8 cellular contexts compared by ENCODE assay signal in genomic region chr13:77779461-77780272, GRCh38.
A peak's percentile ranks its signal among the peaks of the same experiment; 100 is the strongest.
DNase-seq lines count a peak whose midpoint lies in the region; ATAC-seq, FAIRE-seq and TF ChIP-seq lines count a peak whose summit lies in the region.

No MANE protein-coding gene starts in this region.

- H3K27me3 ChIP-seq in KMS-11 (ENCODE audit: insufficient read depth, low read depth), result no peaks in the 10 kb centered on the region
- no peaks in the 10 kb centered on the region for H3K27me3 ChIP-seq in Panc1 (ENCODE audit: control insufficient read depth, insufficient read depth, low read length)
- H3K27me3 ChIP-seq in thyroid gland, result no peaks in the 10 kb centered on the region

- CTCF ChIA-PET in Panc1 (lab: Charles Lee), result no interaction called here

- H4K20me1 ChIP-seq in KMS-11 (ENCODE audit: insufficient read depth), result no peaks in the 10 kb centered on the region

- DNase-seq in H4 (ENCODE audit: low spot score) (peak; percentile 26), Panc1 (ENCODE audit: low read depth, low spot score) (peak; percentile 8), left lobe of liver (ENCODE audit: low spot score) (no peak), thyroid gland (peak; percentile 40 to 54)
- no peak for DNase-seq in central memory CD8-positive, alpha-beta T cell (ENCODE audit: low spot score in 2 of 2)

- no peak for ATAC-seq in Panc1
- peak; percentile 40 for ATAC-seq in central memory CD8-positive, alpha-beta T cell (replicated peaks; ENCODE audit: extremely low read depth, poor library complexity, severe bottlenecking)
- peak; percentile 91 for ATAC-seq in left lobe of liver

- H3K4me1 ChIP-seq in KMS-11 (ENCODE audit: low read depth, poor library complexity, severe bottlenecking) (peaks cover 8% of the 10 kb centered on the region), Panc1 (ENCODE audit: control insufficient read depth, insufficient read depth, low read length) (no peaks in the 10 kb centered on the region), thyroid gland (peaks cover 7 to 12% of the 10 kb centered on the region in 2 donors)

- H3K4me3 ChIP-seq in KMS-11 (IDR thresholded peaks at IDR 0.05; ENCODE audit: insufficient read depth, low read depth, low read length) (no peak overlapping the region), Panc1 (ENCODE audit: low read depth in 2 of 2, low read length in 2 of 2) (no peak overlapping the region), thyroid gland (replicated peaks in 1 of 3) (no peak overlapping the region)

- no peak overlapping the region for H3K27ac Mint-ChIP-seq in central memory CD8-positive, alpha-beta T cell (ENCODE audit: low read depth)

- H3K4me1 Mint-ChIP-seq in central memory CD8-positive, alpha-beta T cell, result peaks cover 7% of the 10 kb centered on the region

- POLR2A ChIA-PET in Panc1 (lab: Charles Lee), result no interaction called here

- no peak overlapping the region for H3K4me2 ChIP-seq in KMS-11

- FAIRE-seq in A204.1 (lab: Jason Lieb, UNC) (peak; percentile 97), G401.6 (lab: Jason Lieb, UNC) (peak; percentile 90)

- H3K9me3 Mint-ChIP-seq in central memory CD8-positive, alpha-beta T cell, result no peaks in the 10 kb centered on the region

- BruUV-seq in Panc1 (replicated peaks; lab: Mats Ljungman, UMichigan), result no TSS peak

- H3K9me3 ChIP-seq in Panc1 (ENCODE audit: control insufficient read depth, insufficient read depth, low read depth, low read length) (no peaks in the 10 kb centered on the region), thyroid gland (no peaks in the 10 kb centered on the region)

- no peaks in the 10 kb centered on the region for H3K36me3 Mint-ChIP-seq in central memory CD8-positive, alpha-beta T cell (ENCODE audit: insufficient read depth)

- WGBS in thyroid gland, 2 donors, result 12 to 20% methylated on average over 3 of the region's 3 CpGs

- peak; percentile 52 for TF ChIP-seq CTCF in KMS-11 (conservative IDR thresholded peaks at IDR 0.05; ENCODE audit: low read depth, low read length)
- TF ChIP-seq CTCF in Panc1 (IDR thresholded peaks at IDR 0.05), result peak; percentile 55; the same call in 1 of the 2 replicates
- peak; percentile 34 to 87 (median 58) for TF ChIP-seq CTCF in thyroid gland (IDR thresholded peaks at IDR 0.05)

- intact Hi-C loops in Panc1 (cut with micrococcal nuclease; ENCODE audit: unreplicated experiment) (loop anchor here (1.0 kb wide), 1 partner anchor 342 kb away; no protein-coding TSS in a partner anchor), thyroid gland (cut with DNase I) (loop anchor here (2.0 kb wide), 1 partner anchor 343 kb away; no protein-coding TSS in a partner anchor)

- in situ Hi-C loops in Panc1 (cut with HindIII; ENCODE audit: low pct_unique_long_range_greater_than_20kb, low sequenced_read_pairs), result no loop called here

- H3K36me3 ChIP-seq in KMS-11 (ENCODE audit: insufficient read depth) (no peaks in the 10 kb centered on the region), Panc1 (ENCODE audit: control insufficient read depth, insufficient read depth, low read length) (no peaks in the 10 kb centered on the region), thyroid gland (no peaks in the 10 kb centered on the region)

- H3K27ac ChIP-seq in KMS-11 (no peak overlapping the region; the same call in 1 of the 2 replicates), Panc1 (ENCODE audit: low read length) (no peak overlapping the region), thyroid gland (no peak overlapping the region)

- H3K9ac ChIP-seq in KMS-11, result no peak overlapping the region

- H3K27me3 Mint-ChIP-seq in central memory CD8-positive, alpha-beta T cell, result peaks cover 14% of the 10 kb centered on the region

- no peak overlapping the region for H3K4me3 Mint-ChIP-seq in central memory CD8-positive, alpha-beta T cell

- H2AFZ ChIP-seq in KMS-11 (ENCODE audit: low read depth), result no peak overlapping the region

- TF ChIP-seq POLR2A in thyroid gland (IDR thresholded peaks at IDR 0.05), result no peak

- H3K79me2 ChIP-seq in KMS-11 (ENCODE audit: insufficient read depth, low read depth), result no peaks in the 10 kb centered on the region

Comparison
In these comparisons a context has a peak if more than half of its experiments do, and no peak if none do; other contexts are left out.
1. DNase-seq: peak in H4 (single experiment), Panc1 (single experiment) and thyroid gland (2 of 2); none in central memory CD8-positive, alpha-beta T cell (0 of 2) and left lobe of liver (single experiment).
2. Peak in every context shown above with its lines, with median percentiles within 50 percentile points of each other: CTCF ChIP-seq.